19 cellular contexts compared by ENCODE assay signal in the genomic region with DNA sequence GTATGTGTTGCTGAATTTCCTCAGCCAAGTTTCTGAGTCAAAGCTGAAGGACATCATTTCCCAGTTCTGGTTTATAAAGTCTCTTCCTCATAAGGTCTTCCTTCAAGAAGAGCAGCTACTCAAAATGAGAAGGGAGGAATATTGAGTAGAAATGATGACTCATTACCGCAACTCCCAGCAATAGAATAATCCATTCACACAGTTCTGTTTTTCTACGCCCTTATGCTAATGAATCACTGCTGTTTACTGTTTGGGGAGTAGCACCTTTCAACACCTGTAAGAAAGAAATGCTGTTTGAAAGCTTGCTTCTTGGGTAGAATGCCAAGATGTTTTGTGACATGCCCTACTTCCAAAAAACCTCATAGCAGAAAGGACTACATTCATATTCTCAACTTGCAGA.
DNase-seq lines count a peak whose midpoint lies in the region; ATAC-seq lines count a peak whose summit lies in the region.
"Had no signal": no experiment of that assay in that cellular context is flagged by ENCODE, and none has a peak within 500 bp of the region (broad histone marks: within the 10 kb centered on the region; RNA-seq: fewer than 3 reads in every experiment).

No MANE protein-coding gene starts in this region.

- intact Hi-C loops in Right ventricle myocardium inferior (cut with DNase I), result no loop called here

- DNase-seq in CD1c-positive myeloid dendritic cell (ENCODE audit: extremely low spot score) (peak; percentile 48), RPMI7951 (ENCODE audit: low read depth) (peak; percentile 10), Right ventricle myocardium inferior (ENCODE audit: missing footprints) (no peak), NCI-H345 treated with DMSO at 0.1 percent for 48 hours (lab: John Stamatoyannopoulos, UW; ENCODE audit: unreplicated experiment) (no peak), mucosa of gallbladder (ENCODE audit: low spot score) (no peak)
- DNase-seq in stimulated activated CD4-positive, alpha-beta T cell treated with anti-CD3 and anti-CD28 coated beads, Interleukin-4, amount 100 ng/mL, for 24 hours, result no peak
- DNase-seq: activated CD4-positive, alpha-beta T cell treated with anti-CD3 and anti-CD28 coated beads, Interleukin-2, amount 10 ng/mL, durations not matched to agents 24 days and 14 days; activated CD8-positive, alpha-beta memory T cell treated with anti-CD3 and anti-CD28 coated beads, Interleukin-2, amount 50 U/mL, for 4 hours; effector CD4-positive, alpha-beta T cell; H7; heart left ventricle; immature natural killer cell; NCI-H1694 treated with DMSO at 0.1 percent for 48 hours; NCI-H774; RPMI8226; stimulated activated CD4-positive, alpha-beta T cell treated with anti-CD3 and anti-CD28 coated beads, Interleukin-12 subunit alpha, Interleukin-12 subunit beta, amount 100 ng/mL, for 4 hours had no signal

- ATAC-seq in HG03159 (IDR thresholded peaks at IDR 0.05; ENCODE audit: unreplicated experiment), result peak; percentile 63
- peak; percentile 98 for ATAC-seq in esophagus mucosa
- no peak for ATAC-seq in Right ventricle myocardium inferior
- ATAC-seq: heart left ventricle, HepG2 had no signal

Comparison
In these comparisons a context has a peak if more than half of its experiments do, and no peak if none do; other contexts are left out.
1. DNase-seq: peak in CD1c-positive myeloid dendritic cell (single experiment) and RPMI7951 (single experiment); none in Right ventricle myocardium inferior (single experiment), stimulated activated CD4-positive, alpha-beta T cell treated with anti-CD3 and anti-CD28 coated beads, Interleukin-4, amount 100 ng/mL, for 24 hours (single experiment), NCI-H345 treated with DMSO at 0.1 percent for 48 hours (single experiment) and mucosa of gallbladder (single experiment).